In genomic region chr14:71408362-71409035, GRCh38 we compare ENCODE assay signal across 1 cellular context.
TF ChIP-seq lines count a peak whose summit lies in the region.

No MANE protein-coding gene starts in this region.

TF ChIP-seq in GM12878, 131 proteins besides CTCF, POLR2A, EP300 and RAD21 (continued from another document):
- TF ChIP-seq SPI1 (IDR thresholded peaks at IDR 0.05; ENCODE audit: borderline replicate concordance, insufficient read depth, low read depth, low read length) (no peak), RBBP5 (conservative IDR thresholded peaks at IDR 0.05) (no peak), ZNF592 (IDR thresholded peaks at IDR 0.05) (no peak), NR2C1 (IDR thresholded peaks at IDR 0.05) (no peak), KAT2A (conservative IDR thresholded peaks at IDR 0.05; ENCODE audit: control insufficient read depth, low read depth, low read length) (no peak), MEF2A (IDR thresholded peaks at IDR 0.05; ENCODE audit: insufficient read depth, low read depth, low read length) (no peak), ZSCAN29 (IDR thresholded peaks at IDR 0.05) (no peak), RELB (IDR thresholded peaks at IDR 0.05; ENCODE audit: low read depth) (no peak), MTA2 (IDR thresholded peaks at IDR 0.05; ENCODE audit: low read depth) (no peak), SMC3 (IDR thresholded peaks at IDR 0.05; ENCODE audit: borderline replicate concordance, low read length) (no peak), PAX8 (IDR thresholded peaks at IDR 0.05) (no peak), REST (IDR thresholded peaks at IDR 0.05; ENCODE audit: low read depth, low read length) (no peak), HDAC2 (IDR thresholded peaks at IDR 0.05) (no peak), DPF2 (IDR thresholded peaks at IDR 0.05) (no peak), SIX5 (IDR thresholded peaks at IDR 0.05; ENCODE audit: low read depth, low read length, severe bottlenecking) (no peak)
TF ChIP-seq in GM12878: peak in this region for 0.
